ENCODE assay signal across 22 cellular contexts in the genomic region with DNA sequence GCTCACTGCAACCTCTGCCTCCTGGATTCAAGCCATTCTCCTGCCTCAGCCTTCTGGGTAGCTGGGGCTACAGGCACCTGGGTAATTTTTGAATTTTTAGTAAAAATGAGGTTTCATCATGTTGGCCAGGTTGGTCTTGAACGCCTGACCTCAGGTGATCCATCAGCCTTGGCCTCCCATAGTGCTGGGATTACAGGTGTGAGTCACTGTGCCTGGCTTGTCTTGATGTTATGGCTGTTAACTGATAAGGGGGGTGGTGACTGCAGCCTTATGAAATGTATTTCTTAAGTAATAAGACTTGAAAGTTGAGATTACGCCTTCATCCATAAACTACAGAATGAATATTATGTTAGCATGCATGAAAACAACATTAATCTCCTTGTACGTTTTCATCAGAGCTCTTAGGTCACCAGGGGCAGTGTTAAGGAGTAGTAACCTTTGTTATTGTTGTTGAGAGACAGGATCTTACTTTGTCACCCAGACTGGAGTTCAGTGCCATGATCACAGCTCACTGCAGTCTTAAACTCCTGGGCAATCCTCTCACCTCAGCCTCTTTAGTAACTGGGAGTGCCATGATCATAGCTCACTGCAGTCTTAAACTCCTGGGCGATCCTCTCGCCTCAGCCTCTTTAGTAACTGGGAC.
"Had no signal": no experiment of that assay in that cellular context is flagged by ENCODE, and none has a peak within 500 bp of the region (broad histone marks: within the 10 kb centered on the region; RNA-seq: fewer than 3 reads in every experiment).

No MANE protein-coding gene starts in this region.

- H3K4me2 ChIP-seq: neural progenitor cell, smooth muscle cell had no signal

- H3K79me2 ChIP-seq: parathyroid adenoma had no signal

- H3K36me3 ChIP-seq: gastrocnemius medialis, left lung, neural progenitor cell, right lobe of liver, tibial artery, upper lobe of left lung had no signal

- H3K4me1 ChIP-seq: gastrocnemius medialis, left lung, parathyroid adenoma, right lobe of liver, testis, tibial artery, upper lobe of left lung had no signal

- ATAC-seq: effector memory CD8-positive, alpha-beta T cell; gastrocnemius medialis had no signal

- DNase-seq: effector memory CD8-positive, alpha-beta T cell; erythroblast; foreskin fibroblast; gastrocnemius medialis; head of caudate nucleus; kidney; left lung; mesenchymal stem cell; naive thymus-derived CD4-positive, alpha-beta T cell; right lobe of liver; stimulated activated CD4-positive, alpha-beta T cell treated with anti-CD3 and anti-CD28 coated beads, Interleukin-12 subunit alpha, Interleukin-12 subunit beta, amount 100 ng/mL, for 4 hours; stimulated activated CD4-positive, alpha-beta T cell treated with anti-CD3 and anti-CD28 coated beads, Interleukin-1b, Interleukin-23, amount 100 ng/mL, for 48 hours; stimulated activated CD4-positive, alpha-beta T cell treated with anti-CD3 and anti-CD28 coated beads, Interleukin-4, amount 100 ng/mL, for 24 hours; stimulated activated naive CD8-positive, alpha-beta T cell treated with anti-CD3 and anti-CD28 coated beads, Interleukin-15, Interleukin-2, amounts not matched to agents 100 U/mL and 50 U/mL, for 24 hours; substantia nigra; testis; tibial artery; upper lobe of left lung had no signal

- H3K27ac ChIP-seq: coronary artery, gastrocnemius medialis, neural progenitor cell, parathyroid adenoma, right lobe of liver, testis, tibial artery, upper lobe of left lung had no signal

- H3K4me3 ChIP-seq: coronary artery, gastrocnemius medialis, left lung, neural progenitor cell, right lobe of liver, smooth muscle cell, testis, tibial artery, upper lobe of left lung had no signal

- H3K9me3 ChIP-seq: gastrocnemius medialis, right lobe of liver, testis, tibial artery, upper lobe of left lung had no signal

- H3K9ac ChIP-seq: neural progenitor cell, parathyroid adenoma had no signal

- H2AFZ ChIP-seq: neural progenitor cell, parathyroid adenoma had no signal

- H3K27me3 ChIP-seq: gastrocnemius medialis, left lung, neural progenitor cell, right lobe of liver, testis, tibial artery, upper lobe of left lung had no signal
